23 cellular contexts compared by ENCODE assay signal in genomic region chr1:17017435-17017834, GRCh38. TPM values are rescaled to one million over a fixed set of nuclear protein-coding genes. Genes with fewer than 3 reads are reported as not detected.
"Had no signal": no experiment of that assay in that cellular context is flagged by ENCODE, and none has a peak within 500 bp of the region (broad histone marks: within the 10 kb centered on the region; RNA-seq: fewer than 3 reads in every experiment).

No MANE protein-coding gene starts in this region.

- H3K4me3 ChIP-seq: dorsolateral prefrontal cortex, lung, neural progenitor cell, psoas muscle, smooth muscle cell, testis, tibial artery had no signal

- H3K27ac Mint-ChIP-seq: naive thymus-derived CD4-positive, alpha-beta T cell; nephron; neural progenitor cell; stimulated activated effector memory CD8-positive, alpha-beta T cell treated with anti-CD3 and anti-CD28 coated beads, Interleukin-12 subunit alpha, Interleukin-12 subunit beta, amount 100 ng/mL, for 72 hours; type B pancreatic cell had no signal

- H3K9me3 ChIP-seq: psoas muscle, testis, tibial artery had no signal

- H3K4me2 ChIP-seq: neural progenitor cell, smooth muscle cell had no signal

- DNase-seq: effector CD4-positive, alpha-beta T cell; hypothalamus; mesenchymal stem cell; midbrain; naive thymus-derived CD4-positive, alpha-beta T cell; psoas muscle; right cardiac atrium; stimulated activated CD4-positive, alpha-beta T cell treated with anti-CD3 and anti-CD28 coated beads, Interleukin-2, amount 100 ng/mL, for 24 hours; stimulated activated CD4-positive, alpha-beta T cell treated with anti-CD3 and anti-CD28 coated beads, Interleukin-4, amount 100 ng/mL, for 24 hours; stimulated activated naive CD8-positive, alpha-beta T cell treated with anti-CD3 and anti-CD28 coated beads, Interleukin-15, Interleukin-2, amounts not matched to agents 100 U/mL and 50 U/mL, for 24 hours; substantia nigra; testis; tibial artery had no signal

- H3K9me3 Mint-ChIP-seq: naive thymus-derived CD4-positive, alpha-beta T cell; nephron; neural progenitor cell; stimulated activated effector memory CD8-positive, alpha-beta T cell treated with anti-CD3 and anti-CD28 coated beads, Interleukin-12 subunit alpha, Interleukin-12 subunit beta, amount 100 ng/mL, for 72 hours; type B pancreatic cell had no signal

- H3K27me3 Mint-ChIP-seq: type B pancreatic cell had no signal

- H3K4me3 Mint-ChIP-seq: naive thymus-derived CD4-positive, alpha-beta T cell; nephron; neural progenitor cell; stimulated activated effector memory CD8-positive, alpha-beta T cell treated with anti-CD3 and anti-CD28 coated beads, Interleukin-12 subunit alpha, Interleukin-12 subunit beta, amount 100 ng/mL, for 72 hours; type B pancreatic cell had no signal

- FAIRE-seq: colon, frontal cortex, keratinocyte had no signal

- H3K9ac ChIP-seq: neural progenitor cell had no signal

- H3K27me3 ChIP-seq: dorsolateral prefrontal cortex, neural progenitor cell, testis, tibial artery had no signal

- H3K27ac ChIP-seq: dorsolateral prefrontal cortex, neural progenitor cell, psoas muscle, testis, tibial artery had no signal

- ATAC-seq: naive thymus-derived CD4-positive, alpha-beta T cell; psoas muscle; right cardiac atrium; stimulated activated effector memory CD8-positive, alpha-beta T cell treated with anti-CD3 and anti-CD28 coated beads, Interleukin-12 subunit alpha, Interleukin-12 subunit beta, amount 100 ng/mL, for 72 hours; stimulated activated naive CD8-positive, alpha-beta T cell treated with anti-CD3 and anti-CD28 coated beads, Interleukin-15, Interleukin-2, amounts not matched to agents 100 U/mL and 50 U/mL, for 24 hours had no signal

- H2AFZ ChIP-seq: neural progenitor cell had no signal

- H3K4me1 ChIP-seq: psoas muscle had no signal

RNA-seq across cellular contexts. Expression of gene MFAP2, which starts 37.0 kb away (rescaled TPM):
- total RNA-seq: naive thymus-derived CD4-positive, alpha-beta T cell had no signal
